In genomic region chr6:21742238-21742660, GRCh38 we compare ENCODE assay signal across 12 cellular contexts.
DNase-seq lines count a peak whose midpoint lies in the region; ATAC-seq and TF ChIP-seq lines count a peak whose summit lies in the region.
"Had no signal": no experiment of that assay in that cellular context is flagged by ENCODE, and none has a peak within 500 bp of the region (broad histone marks: within the 10 kb centered on the region; RNA-seq: fewer than 3 reads in every experiment).

No MANE protein-coding gene starts in this region.

- no peak overlapping the region for H2BK15ac ChIP-seq in mesenchymal stem cell (ENCODE audit: low read depth, poor library complexity, severe bottlenecking)

- H3K9me3 ChIP-seq in mesenchymal stem cell (ENCODE audit: control insufficient read depth, low read length), result no peaks in the 10 kb centered on the region
- H3K9me3 ChIP-seq: Caco-2 had no signal

- no peak overlapping the region for H3K4ac ChIP-seq in mesenchymal stem cell (ENCODE audit: low read depth in 1 of 2, low read length in 2 of 2)

- no peak overlapping the region for H2BK120ac ChIP-seq in mesenchymal stem cell (ENCODE audit: low read depth, low read length)

- H3K36me3 ChIP-seq in mesenchymal stem cell (ENCODE audit: control insufficient read depth in 1 of 2, insufficient read depth in 2 of 2, low read depth in 1 of 2, low read length in 2 of 2), result no peaks in the 10 kb centered on the region

- H4K8ac ChIP-seq in mesenchymal stem cell (ENCODE audit: low read length), result no peak overlapping the region

- H2AFZ ChIP-seq in mesenchymal stem cell (ENCODE audit: low read depth, low read length), result no peak overlapping the region

- no peaks in the 10 kb centered on the region for H3K36me3 Mint-ChIP-seq in stimulated activated memory B cell treated with anti-CD40 and anti-IgM and Interleukin-4, amounts not matched to agents 10 μg/mL and 1 μg/mL and 100 μg/mL, for 72 hours

- H3K4me1 Mint-ChIP-seq in stimulated activated memory B cell treated with anti-CD40 and anti-IgM and Interleukin-4, amounts not matched to agents 10 μg/mL and 1 μg/mL and 100 μg/mL, for 72 hours, result no peaks in the 10 kb centered on the region

- no peaks in the 10 kb centered on the region for H3K27me3 ChIP-seq in mesenchymal stem cell (ENCODE audit: control insufficient read depth in 1 of 2, insufficient read depth in 1 of 2, low read length in 2 of 2)

- H3K27me3 Mint-ChIP-seq in stimulated activated memory B cell treated with anti-CD40 and anti-IgM and Interleukin-4, amounts not matched to agents 10 μg/mL and 1 μg/mL and 100 μg/mL, for 72 hours, result no peaks in the 10 kb centered on the region

- no peak overlapping the region for H2BK5ac ChIP-seq in mesenchymal stem cell (ENCODE audit: low read depth, low read length, poor library complexity, severe bottlenecking)

- H3K9ac ChIP-seq in mesenchymal stem cell (ENCODE audit: low read length), result no peak overlapping the region

- H2AK5ac ChIP-seq in mesenchymal stem cell (ENCODE audit: low read length, severe bottlenecking), result no peak overlapping the region

- no peak overlapping the region for H3K18ac ChIP-seq in mesenchymal stem cell (ENCODE audit: low read depth in 1 of 2, low read length in 2 of 2)

- no peak for TF ChIP-seq CTCF in choroid plexus epithelial cell (conservative IDR thresholded peaks at IDR 0.05; ENCODE audit: low read depth, low read length)

- no peak overlapping the region for H3K27ac ChIP-seq in mesenchymal stem cell (ENCODE audit: low read length, poor library complexity, severe bottlenecking)

- H3K9me3 Mint-ChIP-seq in stimulated activated memory B cell treated with anti-CD40 and anti-IgM and Interleukin-4, amounts not matched to agents 10 μg/mL and 1 μg/mL and 100 μg/mL, for 72 hours, result no peaks in the 10 kb centered on the region

- WGBS in mesenchymal stem cell, result 12% methylated on average over 5 of the region's 6 CpGs

- no peak overlapping the region for H3K27ac Mint-ChIP-seq in stimulated activated memory B cell treated with anti-CD40 and anti-IgM and Interleukin-4, amounts not matched to agents 10 μg/mL and 1 μg/mL and 100 μg/mL, for 72 hours

- H3K4me3 Mint-ChIP-seq in stimulated activated memory B cell treated with anti-CD40 and anti-IgM and Interleukin-4, amounts not matched to agents 10 μg/mL and 1 μg/mL and 100 μg/mL, for 72 hours, result no peak overlapping the region

- no peaks in the 10 kb centered on the region for H3K4me1 ChIP-seq in mesenchymal stem cell (ENCODE audit: control insufficient read depth, insufficient read depth, low read depth, low read length)

- H3K23ac ChIP-seq in mesenchymal stem cell (ENCODE audit: low read length in 2 of 2), result no peak overlapping the region

- H2BK12ac ChIP-seq in mesenchymal stem cell (ENCODE audit: low read length in 2 of 2), result no peak overlapping the region

- H3K4me2 ChIP-seq in mesenchymal stem cell (ENCODE audit: low read length, poor library complexity, severe bottlenecking), result no peak overlapping the region

- H4K91ac ChIP-seq in mesenchymal stem cell (ENCODE audit: low read length), result no peak overlapping the region

- H3K79me1 ChIP-seq in mesenchymal stem cell (replicated peaks; ENCODE audit: low read length, poor library complexity, severe bottlenecking), result no peaks in the 10 kb centered on the region

- H3K4me3 ChIP-seq in choroid plexus epithelial cell (ENCODE audit: low read depth, low read length), result no peak overlapping the region
- no peak overlapping the region for H3K4me3 ChIP-seq in mesenchymal stem cell (ENCODE audit: insufficient read depth in 1 of 2, low read depth in 1 of 2, low read length in 2 of 2)
- H3K4me3 ChIP-seq: K562 had no signal

- ATAC-seq in stimulated activated memory B cell treated with anti-CD40 and anti-IgM and Interleukin-4, amounts not matched to agents 10 μg/mL and 1 μg/mL and 100 μg/mL, for 72 hours, result no peak
- ATAC-seq in GM21576 (IDR thresholded peaks at IDR 0.05; ENCODE audit: unreplicated experiment), result no peak
- ATAC-seq: K562, sciatic nerve had no signal

- no peak overlapping the region for H3K14ac ChIP-seq in mesenchymal stem cell (ENCODE audit: low read length in 2 of 2)

- DNase-seq in Daoy (ENCODE audit: low read depth) (peak; percentile 90), NCI-H2029 (lab: John Stamatoyannopoulos, UW) (peak; percentile 50), choroid plexus epithelial cell (ENCODE audit: low read depth) (peak; percentile 90), mesenchymal stem cell (peak; percentile 91), AG08395 (ENCODE audit: low spot score) (no peak), NCI-H2227 treated with DMSO at 0.1 percent for 48 hours (lab: John Stamatoyannopoulos, UW) (no peak)
- DNase-seq: activated gamma-delta T cell treated with Interleukin-2 at 50 U/mL for 16 hours, Caco-2 had no signal

Comparison
In these comparisons a context has a peak if more than half of its experiments do, and no peak if none do; other contexts are left out.
1. DNase-seq: peak in Daoy (single experiment), NCI-H2029 (single experiment), choroid plexus epithelial cell (single experiment) and mesenchymal stem cell (single experiment); none in AG08395 (single experiment) and NCI-H2227 treated with DMSO at 0.1 percent for 48 hours (single experiment).